14 cellular contexts compared by ENCODE assay signal in genomic region chr2:129929321-129930290, GRCh38. TPM values are rescaled to one million over a fixed set of nuclear protein-coding genes. Genes with fewer than 3 reads are reported as not detected.
A peak's percentile ranks its signal among the peaks of the same experiment; 100 is the strongest.
DNase-seq lines count a peak whose midpoint lies in the region; TF ChIP-seq lines count a peak whose summit lies in the region.
"Had no signal": no experiment of that assay in that cellular context is flagged by ENCODE, and none has a peak within 500 bp of the region (broad histone marks: within the 10 kb centered on the region; RNA-seq: fewer than 3 reads in every experiment).

No MANE protein-coding gene starts in this region.

- no peaks in the 10 kb centered on the region for H3K9me3 Mint-ChIP-seq in endothelial cell (ENCODE audit: unreplicated experiment)

- TF ChIP-seq CTCF in BE2C (IDR thresholded peaks at IDR 0.05; ENCODE audit: low read depth, low read length) (no peak), endothelial cell (IDR thresholded peaks at IDR 0.05; ENCODE audit: unreplicated experiment) (no peak)

- no peaks in the 10 kb centered on the region for H3K9me3 ChIP-seq in BE2C
- H3K9me3 ChIP-seq: BLaER1, spleen had no signal

- H3K36me3 Mint-ChIP-seq in endothelial cell (ENCODE audit: low read depth, unreplicated experiment), result peaks cover 4% of the 10 kb centered on the region

- DNase-seq in BE2C (peak; percentile 28), SK-MEL-5 (ENCODE audit: low read depth, low spot score) (peak; percentile 32), head of caudate nucleus (peak; percentile 31 to 91 (median 77)), occipital lobe (lab: John Stamatoyannopoulos, UW) (peak; percentile 49), COR-L47 (lab: John Stamatoyannopoulos, UW) (no peak), endothelial cell (ENCODE audit: low spot score) (no peak), kidney glomerular epithelial cell (lab: John Stamatoyannopoulos, UW) (no peak), KG1 (lab: John Stamatoyannopoulos, UW) (no peak)
- DNase-seq: activated CD4-positive, alpha-beta T cell treated with anti-CD3 and anti-CD28 coated beads for 1 hour; activated effector memory CD4-positive, alpha-beta T cell treated with Interleukin-2 at 50 U/mL for 16 hours; cerebellar nuclear complex; NCI-H526 treated with DMSO at 0.1 percent for 48 hours; spleen had no signal

- in situ Hi-C loops in SK-MEL-5 (cut with HindIII; ENCODE audit: low pct_unique_long_range_greater_than_20kb, low sequenced_read_pairs), result no loop called here

- H3K27ac Mint-ChIP-seq in endothelial cell (ENCODE audit: unreplicated experiment), result no peak overlapping the region

- H3K27me3 ChIP-seq in BE2C, result no peaks in the 10 kb centered on the region

- intact Hi-C loops in head of caudate nucleus (cut with DNase I), result no loop called here

- H3K4me1 ChIP-seq in BE2C, result no peaks in the 10 kb centered on the region
- H3K4me1 ChIP-seq: spleen had no signal

- peaks cover 2% of the 10 kb centered on the region for H3K27me3 Mint-ChIP-seq in endothelial cell (ENCODE audit: unreplicated experiment)

- peaks cover 12% of the 10 kb centered on the region for H3K4me1 Mint-ChIP-seq in endothelial cell (ENCODE audit: unreplicated experiment)

- no peaks in the 10 kb centered on the region for H3K36me3 ChIP-seq in BE2C
- H3K36me3 ChIP-seq: BLaER1, spleen had no signal

- no peak overlapping the region for H3K4me3 Mint-ChIP-seq in endothelial cell (ENCODE audit: unreplicated experiment)

- H3K4me3 ChIP-seq in BE2C (ENCODE audit: low read depth, low read length), result no peak overlapping the region
- H3K4me3 ChIP-seq: BLaER1, spleen had no signal

RNA-seq across cellular contexts. Expression of gene RAB6C, which starts 49.9 kb away (rescaled TPM):
- polyA plus RNA-seq in BE2C (2012; ENCODE audit: insufficient read depth, insufficient read length, low read depth), result not detected
- total RNA-seq in SK-MEL-5 (2014; rRNA removed; shearing (Covaris generic)), result not detected in 2 replicates
- polyA plus RNA-seq in SK-MEL-5 (2015; cell fraction: cytosol; rRNA removed), result 0.03 TPM in 1 of 2 replicates, not detected in the other
- polyA plus RNA-seq in SK-MEL-5 (2015; cell fraction: nucleus; rRNA removed), result 0.51 TPM in 1 of 2 replicates, not detected in the other
- total RNA-seq in occipital lobe (0.78 TPM), endothelial cell (ENCODE audit: unreplicated experiment) (1.4 TPM)

Comparison
In these comparisons a context has a peak if more than half of its experiments do, and no peak if none do; other contexts are left out.
1. DNase-seq: peak in BE2C (single experiment), SK-MEL-5 (single experiment), head of caudate nucleus (42 of 42) and occipital lobe (single experiment); none in COR-L47 (single experiment), endothelial cell (single experiment), kidney glomerular epithelial cell (single experiment) and KG1 (single experiment).